1 cellular context compared by ENCODE assay signal in genomic region chr7:147510913-147511312, GRCh38.
TF ChIP-seq lines count a peak whose summit lies in the region.

No MANE protein-coding gene starts in this region.

TF ChIP-seq in SK-N-SH, 30 proteins besides CTCF, POLR2A, EP300 and RAD21 (continued from another document):
- TF ChIP-seq REST (IDR thresholded peaks at IDR 0.05; ENCODE audit: low read depth, low read length), result no peak
- TF ChIP-seq NFIC (IDR thresholded peaks at IDR 0.05; ENCODE audit: borderline replicate concordance), result peak; percentile 66; the same call in 1 of the 2 replicates
- no peak for TF ChIP-seq TAF1 (IDR thresholded peaks at IDR 0.05; ENCODE audit: borderline replicate concordance, low read depth, low read length)
- peak; percentile 87 for TF ChIP-seq JUND (IDR thresholded peaks at IDR 0.05)
- no peak for TF ChIP-seq EZH2phosphoT487 (IDR thresholded peaks at IDR 0.05; ENCODE audit: borderline replicate concordance, low read depth)
- no peak for TF ChIP-seq YY1 (IDR thresholded peaks at IDR 0.05; ENCODE audit: low read depth)
- no peak for TF ChIP-seq GATA2 (CRISPR knock-in tag; IDR thresholded peaks at IDR 0.05)
- no peak for TF ChIP-seq SMC3 (IDR thresholded peaks at IDR 0.05; ENCODE audit: low read depth, low read length)
- no peak for TF ChIP-seq ELF1 (IDR thresholded peaks at IDR 0.05)
- no peak for TF ChIP-seq USF1 (IDR thresholded peaks at IDR 0.05; ENCODE audit: borderline replicate concordance, low read depth)
- TF ChIP-seq IRF3 (IDR thresholded peaks at IDR 0.05; ENCODE audit: low read depth, low read length), result no peak
- TF ChIP-seq RFX5 (IDR thresholded peaks at IDR 0.05; ENCODE audit: low read length), result no peak
- no peak for TF ChIP-seq RCOR1 (IDR thresholded peaks at IDR 0.05; ENCODE audit: low read length)
- peak; percentile 73 for TF ChIP-seq PBX3 (IDR thresholded peaks at IDR 0.05)
- TF ChIP-seq POLR2AphosphoS5 (IDR thresholded peaks at IDR 0.05; ENCODE audit: low read depth, low read length), result peak; percentile 34; the same call in 1 of the 2 replicates
- TF ChIP-seq MXI1 (IDR thresholded peaks at IDR 0.05; ENCODE audit: low read depth, low read length), result no peak
- no peak for TF ChIP-seq USF2 (IDR thresholded peaks at IDR 0.05; ENCODE audit: borderline replicate concordance, low read depth, low read length)
- TF ChIP-seq NRF1 (IDR thresholded peaks at IDR 0.05; ENCODE audit: low read depth, low read length), result no peak
- TF ChIP-seq TEAD4 (IDR thresholded peaks at IDR 0.05; ENCODE audit: borderline replicate concordance, insufficient read depth), result peak; percentile 51; the same call in 1 of the 2 replicates
- no peak for TF ChIP-seq SIN3A (IDR thresholded peaks at IDR 0.05; ENCODE audit: borderline replicate concordance, low read depth, low read length)
- TF ChIP-seq FOXJ3 (CRISPR knock-in tag; IDR thresholded peaks at IDR 0.05), result no peak
- TF ChIP-seq FOXM1 (IDR thresholded peaks at IDR 0.05; ENCODE audit: low read depth), result no peak
- TF ChIP-seq CHD2 (IDR thresholded peaks at IDR 0.05; ENCODE audit: low read length, partially characterized antibody), result no peak
- TF ChIP-seq RXRA (IDR thresholded peaks at IDR 0.05; ENCODE audit: borderline replicate concordance, low read depth), result peak; percentile 20; the same call in 1 of the 2 replicates
- no peak for TF ChIP-seq MEF2A (IDR thresholded peaks at IDR 0.05; ENCODE audit: borderline replicate concordance, low read depth)
- TF ChIP-seq ZBTB33 (IDR thresholded peaks at IDR 0.05; ENCODE audit: borderline replicate concordance, low read depth), result peak; percentile 29; the same call in 1 of the 2 replicates
- TF ChIP-seq GABPA (IDR thresholded peaks at IDR 0.05; ENCODE audit: low read depth), result no peak
